Comparison of ENCODE assay signal across 22 cellular contexts in genomic region chr6:111800468-111800760, GRCh38.
DNase-seq lines count a peak whose midpoint lies in the region; ATAC-seq, FAIRE-seq and TF ChIP-seq lines count a peak whose summit lies in the region.
"Had no signal": no experiment of that assay in that cellular context is flagged by ENCODE, and none has a peak within 500 bp of the region (broad histone marks: within the 10 kb centered on the region; RNA-seq: fewer than 3 reads in every experiment).

No MANE protein-coding gene starts in this region.

- no peak for FAIRE-seq in GM19239 (lab: Jason Lieb, UNC)
- FAIRE-seq: D721Med had no signal

- ATAC-seq in central memory CD8-positive, alpha-beta T cell (replicated peaks; ENCODE audit: extremely low read depth, poor library complexity, severe bottlenecking): no peak
- ATAC-seq in natural killer cell: no peak
- ATAC-seq: body of pancreas, HCT116, left lung had no signal

- intact Hi-C loops in natural killer cell (cut with micrococcal nuclease) (loop anchor here (10.0 kb wide), 1 partner anchor 194 kb away; no protein-coding TSS in a partner anchor), testis (cut with DNase I; ENCODE audit: low total_unique reads) (no loop called here)

- H3K4me3 ChIP-seq in AG10803 (ENCODE audit: low read length) (peak overlapping the region; percentile 4; the same call in 1 of the 2 replicates), testis (no peak overlapping the region)
- H3K4me3 ChIP-seq: body of pancreas, left lung had no signal

- no peak for TF ChIP-seq POLR2A in testis (IDR thresholded peaks at IDR 0.05)

- H3K4me1 ChIP-seq in testis: no peaks in the 10 kb centered on the region
- H3K4me1 ChIP-seq: body of pancreas had no signal

- no peak for TF ChIP-seq CTCF in AG10803 (conservative IDR thresholded peaks at IDR 0.05; ENCODE audit: low read length)
- TF ChIP-seq CTCF in natural killer cell (IDR thresholded peaks at IDR 0.05): no peak
- no peak for TF ChIP-seq CTCF in testis (IDR thresholded peaks at IDR 0.05)

- no peak overlapping the region for H3K27ac ChIP-seq in testis
- H3K27ac ChIP-seq: body of pancreas, epithelial cell of prostate, left lung had no signal

- peaks cover 25% of the 10 kb centered on the region for H3K36me3 Mint-ChIP-seq in central memory CD8-positive, alpha-beta T cell (ENCODE audit: insufficient read depth)
- H3K36me3 Mint-ChIP-seq in natural killer cell: peaks cover 6% of the 10 kb centered on the region

- H3K27ac Mint-ChIP-seq in central memory CD8-positive, alpha-beta T cell (ENCODE audit: low read depth): peak overlapping the region; percentile 68
- H3K27ac Mint-ChIP-seq in natural killer cell: peak overlapping the region; percentile 94 to 98
- H3K27ac Mint-ChIP-seq: activated B cell treated with CpG ODN at 0.5 μM for 24 hours; dendritic cell treated with granulocyte-macrophage colony-stimulating factor and Interleukin-4, amounts not matched to agents 40 ng/mL and 50 ng/mL, for 4 days had no signal

- H3K36me3 ChIP-seq in testis (ENCODE audit: low read depth, missing control alignments): no peaks in the 10 kb centered on the region
- H3K36me3 ChIP-seq: left lung had no signal

- H3K4me3 Mint-ChIP-seq in central memory CD8-positive, alpha-beta T cell: no peak overlapping the region
- H3K4me3 Mint-ChIP-seq in natural killer cell: peak overlapping the region; percentile 4
- H3K4me3 Mint-ChIP-seq: activated B cell treated with CpG ODN at 0.5 μM for 24 hours; activated naive CD4-positive, alpha-beta T cell treated with anti-CD3 and anti-CD28 coated beads for 36 hours; dendritic cell treated with granulocyte-macrophage colony-stimulating factor and Interleukin-4, amounts not matched to agents 40 ng/mL and 50 ng/mL, for 4 days had no signal

- no peaks in the 10 kb centered on the region for H3K9me3 ChIP-seq in testis
- H3K9me3 ChIP-seq: body of pancreas, left lung had no signal

- H3K27me3 ChIP-seq in testis: no peaks in the 10 kb centered on the region
- H3K27me3 ChIP-seq: body of pancreas, left lung had no signal

- 60 to 74% methylated on average over 5 of the region's 5 CpGs for WGBS in testis, 2 donors

- no peak for DNase-seq in AG10803 (ENCODE audit: low read depth)
- DNase-seq in EH (ENCODE audit: low read depth): peak; percentile 17
- no peak for DNase-seq in central memory CD8-positive, alpha-beta T cell (ENCODE audit: low spot score in 2 of 2)
- no peak for DNase-seq in natural killer cell
- no peak for DNase-seq in testis
- no peak for DNase-seq in RPMI8226
- DNase-seq in GM19239 (ENCODE audit: insufficient read length, low spot score): no peak
- no peak for DNase-seq in inferior parietal cortex (ENCODE audit: extremely low spot score)
- DNase-seq: activated B cell treated with CpG ODN at 0.5 μM for 24 hours; activated naive CD4-positive, alpha-beta T cell treated with anti-CD3 and anti-CD28 coated beads for 36 hours; AML-193; body of pancreas; KBM-7; left lung; NCI-H2081 treated with DMSO at 0.1 percent for 48 hours; NCI-H524; SHP77 treated with DMSO at 0.1 percent for 48 hours; T-helper 2 cell had no signal

- no peaks in the 10 kb centered on the region for H3K9me3 Mint-ChIP-seq in central memory CD8-positive, alpha-beta T cell
- H3K9me3 Mint-ChIP-seq in natural killer cell: no peaks in the 10 kb centered on the region
- H3K9me3 Mint-ChIP-seq: activated B cell treated with CpG ODN at 0.5 μM for 24 hours; activated naive CD4-positive, alpha-beta T cell treated with anti-CD3 and anti-CD28 coated beads for 36 hours; dendritic cell treated with granulocyte-macrophage colony-stimulating factor and Interleukin-4, amounts not matched to agents 40 ng/mL and 50 ng/mL, for 4 days had no signal

- H3K4me1 Mint-ChIP-seq in central memory CD8-positive, alpha-beta T cell: peaks cover 80% of the 10 kb centered on the region
- peaks cover 63 to 71% of the 10 kb centered on the region in 2 donors for H3K4me1 Mint-ChIP-seq in natural killer cell

- no peaks in the 10 kb centered on the region for H3K27me3 Mint-ChIP-seq in central memory CD8-positive, alpha-beta T cell
- H3K27me3 Mint-ChIP-seq in natural killer cell (ENCODE audit: low read depth in 2 of 2): no peaks in the 10 kb centered on the region
- H3K27me3 Mint-ChIP-seq: activated B cell treated with CpG ODN at 0.5 μM for 24 hours; dendritic cell treated with granulocyte-macrophage colony-stimulating factor and Interleukin-4, amounts not matched to agents 40 ng/mL and 50 ng/mL, for 4 days had no signal
